15 cellular contexts compared by ENCODE assay signal in the genomic region with DNA sequence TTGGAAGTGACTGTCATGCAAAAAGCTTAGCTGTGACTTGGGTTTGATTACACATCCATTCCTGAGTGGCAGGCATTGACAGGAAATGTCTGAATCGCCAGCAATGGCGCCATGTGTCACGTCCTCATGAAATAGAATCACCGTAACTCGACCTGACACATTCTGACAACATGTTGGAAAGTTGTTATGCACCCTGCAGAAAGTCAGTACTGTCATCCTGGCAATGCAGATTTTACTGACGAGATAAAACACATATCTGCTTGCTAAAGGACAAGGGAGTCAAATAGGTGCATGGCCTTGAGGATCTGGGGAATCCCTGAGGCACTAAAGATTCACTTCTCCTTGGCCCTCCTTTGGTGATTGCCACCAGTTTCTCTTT.
DNase-seq lines count a peak whose midpoint lies in the region; ATAC-seq, FAIRE-seq and TF ChIP-seq lines count a peak whose summit lies in the region.
"Had no signal": no experiment of that assay in that cellular context is flagged by ENCODE, and none has a peak within 500 bp of the region (broad histone marks: within the 10 kb centered on the region; RNA-seq: fewer than 3 reads in every experiment).

No MANE protein-coding gene starts in this region.

- no peaks in the 10 kb centered on the region for H3K79me2 ChIP-seq in SK-N-SH (ENCODE audit: insufficient read depth)

- H3K36me3 ChIP-seq in SK-N-SH (replicated peaks in 1 of 2; ENCODE audit: control insufficient read depth in 1 of 2, insufficient read depth in 2 of 2, low read length in 1 of 2), result no peaks in the 10 kb centered on the region
- H3K36me3 ChIP-seq: esophagus squamous epithelium, upper lobe of right lung had no signal

- FAIRE-seq in A549 (lab: Jason Lieb, UNC), result no peak

- H3F3A ChIP-seq in SK-N-SH (replicated peaks; ENCODE audit: insufficient read depth), result peaks cover 28% of the 10 kb centered on the region

- H3K4me1 ChIP-seq in A549 (peaks cover 21% of the 10 kb centered on the region), SK-N-SH (ENCODE audit: control insufficient read depth in 1 of 2, insufficient read depth in 2 of 2, low read depth in 1 of 2, low read length in 1 of 2) (peaks cover 2 to 14% of the 10 kb centered on the region in 2 experiments; a peak in 3 of 4 replicates)
- H3K4me1 ChIP-seq: upper lobe of right lung had no signal

- H3K36me3 Mint-ChIP-seq in progenitor cell of endocrine pancreas (ENCODE audit: insufficient read depth), result no peaks in the 10 kb centered on the region

- no peak overlapping the region for H3K4me3 Mint-ChIP-seq in progenitor cell of endocrine pancreas (ENCODE audit: low read depth)

- no peaks in the 10 kb centered on the region for H3K9me3 ChIP-seq in A549
- H3K9me3 ChIP-seq in SK-N-SH, result no peaks in the 10 kb centered on the region
- H3K9me3 ChIP-seq: esophagus squamous epithelium, upper lobe of right lung had no signal

- TF ChIP-seq CTCF in A549 (IDR thresholded peaks at IDR 0.05) (no peak), SK-N-SH (IDR thresholded peaks at IDR 0.05) (no peak), progenitor cell of endocrine pancreas (IDR thresholded peaks at IDR 0.05; ENCODE audit: unreplicated experiment) (no peak)

- TF ChIP-seq RAD21 in A549 (conservative IDR thresholded peaks at IDR 0.05 in 1 of 2, IDR thresholded peaks at IDR 0.05 in 1 of 2) (no peak), SK-N-SH (IDR thresholded peaks at IDR 0.05; ENCODE audit: low read length) (no peak)

- H3K9me3 Mint-ChIP-seq in progenitor cell of endocrine pancreas (ENCODE audit: low read depth), result no peaks in the 10 kb centered on the region

- H2AFZ ChIP-seq in SK-N-SH (ENCODE audit: low read depth), result no peak overlapping the region

- peak overlapping the region; percentile 92 for H3K4me2 ChIP-seq in A549
- peak overlapping the region; percentile 67 for H3K4me2 ChIP-seq in SK-N-SH

- no peaks in the 10 kb centered on the region for H3K27me3 ChIP-seq in SK-N-SH (ENCODE audit: insufficient read depth)
- H3K27me3 ChIP-seq: esophagus squamous epithelium, upper lobe of right lung had no signal

- no peaks in the 10 kb centered on the region for H3K27me3 Mint-ChIP-seq in progenitor cell of endocrine pancreas

- H3K4me1 Mint-ChIP-seq in progenitor cell of endocrine pancreas (ENCODE audit: low read depth), result peaks cover 11% of the 10 kb centered on the region

- WGBS in A549 (ENCODE audit: missing lambda C conversion rate), result 13% methylated on average over 6 of the region's 6 CpGs
- WGBS in SK-N-SH (ENCODE audit: low lambda C conversion rate), result 36% methylated on average over 6 of the region's 6 CpGs

- no peak for TF ChIP-seq EP300 in A549 (IDR thresholded peaks at IDR 0.05)
- peak in 1 of 2 experiments; percentile 77; a peak in 2 of 4 replicates for TF ChIP-seq EP300 in SK-N-SH (IDR thresholded peaks at IDR 0.05; ENCODE audit: borderline replicate concordance in 1 of 2, low read depth in 1 of 2, low read length in 1 of 2)

- DNase-seq in A549 (ENCODE audit: low read depth in 1 of 2, low spot score in 1 of 2) (peak in 1 of 2 experiments; percentile 21), LHCN-M2 (ENCODE audit: low read depth) (peak; percentile 22), SK-N-SH (no peak), left kidney (ENCODE audit: low read depth, low spot score) (peak; percentile 36), OCI-M2 (lab: John Stamatoyannopoulos, UW; ENCODE audit: unreplicated experiment) (no peak), progenitor cell of endocrine pancreas (ENCODE audit: low spot score, unreplicated experiment) (no peak)
- DNase-seq: activated naive CD4-positive, alpha-beta T cell treated with anti-CD3 and anti-CD28 coated beads, Interleukin-2, amount 50 U/mL, for 16 hours; esophagus squamous epithelium; H7; MV-4-11; Right ventricle myocardium superior; stimulated activated CD4-positive, alpha-beta T cell treated with anti-CD3 and anti-CD28 coated beads, Interleukin-2, amount 100 ng/mL, for 24 hours; upper lobe of right lung had no signal

- H3K9ac ChIP-seq in SK-N-SH, result peak overlapping the region; percentile 28; the same call in 1 of the 2 replicates

- ATAC-seq in A549 (peak; percentile 28 to 60; a peak in 4 of 6 replicates), HG02759 (IDR thresholded peaks at IDR 0.05; ENCODE audit: unreplicated experiment) (no peak), HG02938 (IDR thresholded peaks at IDR 0.05; ENCODE audit: unreplicated experiment) (no peak)

- H3K27ac ChIP-seq in A549 (peak overlapping the region; percentile 55 to 66; a peak in 5 of 6 replicates), SK-N-SH (ENCODE audit: low read depth in 2 of 2, low read length in 1 of 2) (peak overlapping the region; percentile 60 to 77; a peak in 3 of 4 replicates)
- H3K27ac ChIP-seq: esophagus squamous epithelium, upper lobe of right lung had no signal

- POLR2A ChIA-PET in A549 (lab: Yijun Ruan, JAX) (no interaction called here), SK-N-SH (lab: Yijun Ruan, JAX) (no interaction called here)

- H3K9me2 ChIP-seq in SK-N-SH, result no peaks in the 10 kb centered on the region

- H4K20me1 ChIP-seq in SK-N-SH (ENCODE audit: insufficient read depth), result no peaks in the 10 kb centered on the region

- no peak for TF ChIP-seq POLR2A in A549 (IDR thresholded peaks at IDR 0.05; ENCODE audit: low read length)

- H3K4me3 ChIP-seq in A549, result no peak overlapping the region; the same call in 2 of the 3 replicates
- H3K4me3 ChIP-seq in SK-N-SH (ENCODE audit: low read depth in 2 of 2, low read length in 1 of 2), result 0 out of 4 replicates have a peak overlapping the region, but pooled peaks of 1 of the 2 experiments have one; percentile 39
- H3K4me3 ChIP-seq: esophagus squamous epithelium, upper lobe of right lung had no signal

- no peak overlapping the region for H3K27ac Mint-ChIP-seq in progenitor cell of endocrine pancreas

- CTCF ChIA-PET in A549 (lab: Yijun Ruan, JAX) (no interaction called here), SK-N-SH (lab: Yijun Ruan, JAX) (interaction anchor here (1.2 kb wide), 1 partner anchor 9 kb away, joined by 3 read pairs; no protein-coding TSS in a partner anchor)

TF ChIP-seq in A549, 52 proteins besides CTCF, POLR2A, EP300 and RAD21 (continues in another document):
- no peak for TF ChIP-seq RFX5 (IDR thresholded peaks at IDR 0.05)
- no peak for TF ChIP-seq PHF8 (IDR thresholded peaks at IDR 0.05; ENCODE audit: borderline replicate concordance, low read depth)
- TF ChIP-seq HOXB13 (CRISPR knock-in tag; IDR thresholded peaks at IDR 0.05; ENCODE audit: low read depth), result no peak
- TF ChIP-seq CHD4 (IDR thresholded peaks at IDR 0.05; ENCODE audit: borderline replicate concordance), result no peak
- no peak for TF ChIP-seq KDM1A (IDR thresholded peaks at IDR 0.05; ENCODE audit: low read depth)
- no peak for TF ChIP-seq MAFK (IDR thresholded peaks at IDR 0.05; ENCODE audit: partially characterized antibody)
- no peak for TF ChIP-seq BHLHE40 (IDR thresholded peaks at IDR 0.05; ENCODE audit: low read depth, low read length)
- no peak for TF ChIP-seq CHD2 (IDR thresholded peaks at IDR 0.05; ENCODE audit: low read length, partially characterized antibody)

TF ChIP-seq in SK-N-SH, 30 proteins besides CTCF, POLR2A, EP300 and RAD21 (continues in another document):
- TF ChIP-seq FOSL2 (IDR thresholded peaks at IDR 0.05; ENCODE audit: borderline replicate concordance, low read depth) (peak; percentile 17; the same call in 1 of the 2 replicates), YY1 (IDR thresholded peaks at IDR 0.05; ENCODE audit: low read depth) (no peak), JUND (IDR thresholded peaks at IDR 0.05) (peak; percentile 62), ELF1 (IDR thresholded peaks at IDR 0.05) (no peak), GATA2 (CRISPR knock-in tag; IDR thresholded peaks at IDR 0.05) (no peak), MXI1 (IDR thresholded peaks at IDR 0.05; ENCODE audit: low read depth, low read length) (no peak), MEF2A (IDR thresholded peaks at IDR 0.05; ENCODE audit: borderline replicate concordance, low read depth) (no peak), RCOR1 (IDR thresholded peaks at IDR 0.05; ENCODE audit: low read length) (no peak), FOXM1 (IDR thresholded peaks at IDR 0.05; ENCODE audit: low read depth) (no peak), SMC3 (IDR thresholded peaks at IDR 0.05; ENCODE audit: low read depth, low read length) (no peak), TAF1 (IDR thresholded peaks at IDR 0.05; ENCODE audit: borderline replicate concordance, low read depth, low read length) (no peak), GABPA (IDR thresholded peaks at IDR 0.05; ENCODE audit: low read depth) (no peak), SIN3A (IDR thresholded peaks at IDR 0.05; ENCODE audit: borderline replicate concordance, low read depth, low read length) (no peak; the same call in 1 of the 2 replicates)
- TF ChIP-seq, protein P1, sequence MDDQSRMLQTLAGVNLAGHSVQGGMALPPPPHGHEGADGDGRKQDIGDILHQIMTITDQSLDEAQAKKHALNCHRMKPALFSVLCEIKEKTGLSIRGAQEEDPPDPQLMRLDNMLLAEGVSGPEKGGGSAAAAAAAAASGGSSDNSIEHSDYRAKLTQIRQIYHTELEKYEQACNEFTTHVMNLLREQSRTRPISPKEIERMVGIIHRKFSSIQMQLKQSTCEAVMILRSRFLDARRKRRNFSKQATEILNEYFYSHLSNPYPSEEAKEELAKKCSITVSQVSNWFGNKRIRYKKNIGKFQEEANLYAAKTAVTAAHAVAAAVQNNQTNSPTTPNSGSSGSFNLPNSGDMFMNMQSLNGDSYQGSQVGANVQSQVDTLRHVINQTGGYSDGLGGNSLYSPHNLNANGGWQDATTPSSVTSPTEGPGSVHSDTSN (IDR thresholded peaks at IDR 0.05), result peak; percentile 97
- TF ChIP-seq, protein P2, sequence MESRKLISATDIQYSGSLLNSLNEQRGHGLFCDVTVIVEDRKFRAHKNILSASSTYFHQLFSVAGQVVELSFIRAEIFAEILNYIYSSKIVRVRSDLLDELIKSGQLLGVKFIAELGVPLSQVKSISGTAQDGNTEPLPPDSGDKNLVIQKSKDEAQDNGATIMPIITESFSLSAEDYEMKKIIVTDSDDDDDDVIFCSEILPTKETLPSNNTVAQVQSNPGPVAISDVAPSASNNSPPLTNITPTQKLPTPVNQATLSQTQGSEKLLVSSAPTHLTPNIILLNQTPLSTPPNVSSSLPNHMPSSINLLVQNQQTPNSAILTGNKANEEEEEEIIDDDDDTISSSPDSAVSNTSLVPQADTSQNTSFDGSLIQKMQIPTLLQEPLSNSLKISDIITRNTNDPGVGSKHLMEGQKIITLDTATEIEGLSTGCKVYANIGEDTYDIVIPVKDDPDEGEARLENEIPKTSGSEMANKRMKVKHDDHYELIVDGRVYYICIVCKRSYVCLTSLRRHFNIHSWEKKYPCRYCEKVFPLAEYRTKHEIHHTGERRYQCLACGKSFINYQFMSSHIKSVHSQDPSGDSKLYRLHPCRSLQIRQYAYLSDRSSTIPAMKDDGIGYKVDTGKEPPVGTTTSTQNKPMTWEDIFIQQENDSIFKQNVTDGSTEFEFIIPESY (IDR thresholded peaks at IDR 0.05; ENCODE audit: borderline replicate concordance, low read depth), result no peak
- TF ChIP-seq, protein P3, sequence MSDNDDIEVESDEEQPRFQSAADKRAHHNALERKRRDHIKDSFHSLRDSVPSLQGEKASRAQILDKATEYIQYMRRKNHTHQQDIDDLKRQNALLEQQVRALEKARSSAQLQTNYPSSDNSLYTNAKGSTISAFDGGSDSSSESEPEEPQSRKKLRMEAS (IDR thresholded peaks at IDR 0.05; ENCODE audit: low read depth), result 0 out of 2 replicates have a peak, but pooled peaks have one; percentile 14

Comparison
In these comparisons a context has a peak if more than half of its experiments do, and no peak if none do; other contexts are left out.
1. ATAC-seq: peak in A549 (2 of 2); none in HG02759 (single experiment) and HG02938 (single experiment).
2. DNase-seq: peak in LHCN-M2 (single experiment) and left kidney (single experiment); none in SK-N-SH (single experiment), OCI-M2 (single experiment) and progenitor cell of endocrine pancreas (single experiment).